ENCODE assay signal across 8 cellular contexts in genomic region chr20:58651548-58651822, GRCh38. TPM values are rescaled to one million over a fixed set of nuclear protein-coding genes. Genes with fewer than 3 reads are reported as not detected.
DNase-seq lines count a peak whose midpoint lies in the region; ATAC-seq and TF ChIP-seq lines count a peak whose summit lies in the region.

No MANE protein-coding gene starts in this region.

- no peak for DNase-seq in activated T-cell treated with anti-CD3 and anti-CD28 coated beads, Interleukin-2, amount 50 U/mL, for 72 hours
- DNase-seq in activated T-cell treated with anti-CD3 and anti-CD28 coated beads, Interleukin-2, amount 50 U/mL, for 48 hours, result no peak
- no peak for DNase-seq in activated T-helper 1 cell treated with anti-CD3 and anti-CD28 coated beads, Interleukin-12 subunit alpha, Interleukin-12 subunit beta, Interleukin-2, Interleukin-4 antibody, amounts not matched to agents 30 ng/mL and 10 ng/mL and 1 ng/mL, durations not matched to agents 14 hours and 24 hours and 36 hours (ENCODE audit: low spot score)
- DNase-seq in smooth muscle cell (lab: John Stamatoyannopoulos, UW; ENCODE audit: unreplicated experiment) (no peak), GM20000 (ENCODE audit: low spot score) (no peak), dermis blood vessel endothelial cell (no peak)

- peaks cover 36% of the 10 kb centered on the region for H3K4me1 Mint-ChIP-seq in activated T-cell treated with anti-CD3 and anti-CD28 coated beads, Interleukin-2, amount 50 U/mL, for 72 hours (ENCODE audit: low read depth)
- H3K4me1 Mint-ChIP-seq in activated T-helper 1 cell treated with anti-CD3 and anti-CD28 coated beads, Interleukin-12 subunit alpha, Interleukin-12 subunit beta, Interleukin-2, Interleukin-4 antibody, amounts not matched to agents 30 ng/mL and 10 ng/mL and 1 ng/mL, durations not matched to agents 14 hours and 24 hours and 36 hours (ENCODE audit: low read depth), result peaks cover 31% of the 10 kb centered on the region

- H3K4me3 ChIP-seq in iPS-15b (ENCODE audit: low read depth, low read length) (peak overlapping the region; percentile 90), smooth muscle cell (peak overlapping the region; percentile 76)

- H3K4me2 ChIP-seq in smooth muscle cell, result peak overlapping the region; percentile 96

- peak overlapping the region; percentile 99 for H3K27ac Mint-ChIP-seq in activated T-cell treated with anti-CD3 and anti-CD28 coated beads, Interleukin-2, amount 50 U/mL, for 72 hours
- H3K27ac Mint-ChIP-seq in activated T-helper 1 cell treated with anti-CD3 and anti-CD28 coated beads, Interleukin-12 subunit alpha, Interleukin-12 subunit beta, Interleukin-2, Interleukin-4 antibody, amounts not matched to agents 30 ng/mL and 10 ng/mL and 1 ng/mL, durations not matched to agents 14 hours and 24 hours and 36 hours, result peak overlapping the region; percentile 97

- H2AFZ ChIP-seq in smooth muscle cell (ENCODE audit: low read depth), result peak overlapping the region; percentile 26

- no peaks in the 10 kb centered on the region for H3K27me3 Mint-ChIP-seq in activated T-cell treated with anti-CD3 and anti-CD28 coated beads, Interleukin-2, amount 50 U/mL, for 72 hours (ENCODE audit: low read depth)
- H3K27me3 Mint-ChIP-seq in activated T-helper 1 cell treated with anti-CD3 and anti-CD28 coated beads, Interleukin-12 subunit alpha, Interleukin-12 subunit beta, Interleukin-2, Interleukin-4 antibody, amounts not matched to agents 30 ng/mL and 10 ng/mL and 1 ng/mL, durations not matched to agents 14 hours and 24 hours and 36 hours (ENCODE audit: insufficient read depth), result peaks cover 1% of the 10 kb centered on the region

- TF ChIP-seq CTCF in smooth muscle cell (IDR thresholded peaks at IDR 0.05; ENCODE audit: borderline replicate concordance, insufficient read depth, poor library complexity, severe bottlenecking) (no peak), GM20000 (IDR thresholded peaks at IDR 0.05; ENCODE audit: extremely low read depth, missing control alignments) (no peak)

- no peaks in the 10 kb centered on the region for H3K9me3 ChIP-seq in iPS-15b (ENCODE audit: control insufficient read depth, insufficient read depth, low read length)
- H3K9me3 ChIP-seq in smooth muscle cell (replicated peaks; ENCODE audit: low read depth), result no peaks in the 10 kb centered on the region

- H3K9ac ChIP-seq in iPS-15b (ENCODE audit: low read depth, low read length), result peak overlapping the region; percentile 84
- H3K9ac ChIP-seq in smooth muscle cell (ENCODE audit: low read depth), result peak overlapping the region; percentile 91

- H3K27me3 ChIP-seq in iPS-15b (ENCODE audit: control insufficient read depth, insufficient read depth, low read length) (no peaks in the 10 kb centered on the region), smooth muscle cell (ENCODE audit: low read depth) (no peaks in the 10 kb centered on the region)

- intact Hi-C loops in activated T-helper 1 cell treated with anti-CD3 and anti-CD28 coated beads, Interleukin-12 subunit alpha, Interleukin-12 subunit beta, Interleukin-2, Interleukin-4 antibody, amounts not matched to agents 30 ng/mL and 10 ng/mL and 1 ng/mL, durations not matched to agents 14 hours and 24 hours and 36 hours (cut with micrococcal nuclease), result loop anchor here (2.0 to 10.0 kb wide), 9 partner anchors 163 to 1291 kb away; partner anchors contain the start of genes ATP5F1E, FAM217B, PPP1R3D and RBM38

- peak overlapping the region; percentile 90 to 96 for H3K4me3 Mint-ChIP-seq in activated T-cell treated with anti-CD3 and anti-CD28 coated beads, Interleukin-2, amount 50 U/mL, for 72 hours
- peak overlapping the region; percentile 94 for H3K4me3 Mint-ChIP-seq in activated T-helper 1 cell treated with anti-CD3 and anti-CD28 coated beads, Interleukin-12 subunit alpha, Interleukin-12 subunit beta, Interleukin-2, Interleukin-4 antibody, amounts not matched to agents 30 ng/mL and 10 ng/mL and 1 ng/mL, durations not matched to agents 14 hours and 24 hours and 36 hours

- H3K4me1 ChIP-seq in iPS-15b (ENCODE audit: control insufficient read depth, insufficient read depth, low read length), result peaks cover 24% of the 10 kb centered on the region
- H3K4me1 ChIP-seq in smooth muscle cell (ENCODE audit: low read depth), result peaks cover 44% of the 10 kb centered on the region

- WGBS in smooth muscle cell (ENCODE audit: low lambda C conversion rate), result 3% methylated on average over 11 of the region's 11 CpGs

- no peaks in the 10 kb centered on the region for H3K9me3 Mint-ChIP-seq in activated T-cell treated with anti-CD3 and anti-CD28 coated beads, Interleukin-2, amount 50 U/mL, for 72 hours
- no peaks in the 10 kb centered on the region for H3K9me3 Mint-ChIP-seq in activated T-helper 1 cell treated with anti-CD3 and anti-CD28 coated beads, Interleukin-12 subunit alpha, Interleukin-12 subunit beta, Interleukin-2, Interleukin-4 antibody, amounts not matched to agents 30 ng/mL and 10 ng/mL and 1 ng/mL, durations not matched to agents 14 hours and 24 hours and 36 hours

- H3K36me3 ChIP-seq in iPS-15b (ENCODE audit: control insufficient read depth, insufficient read depth, low read length) (no peaks in the 10 kb centered on the region), smooth muscle cell (ENCODE audit: low read depth) (no peaks in the 10 kb centered on the region)

- peaks cover 13 to 19% of the 10 kb centered on the region in 2 donors for H3K36me3 Mint-ChIP-seq in activated T-cell treated with anti-CD3 and anti-CD28 coated beads, Interleukin-2, amount 50 U/mL, for 72 hours (ENCODE audit: insufficient read depth in 2 of 2)
- H3K36me3 Mint-ChIP-seq in activated T-helper 1 cell treated with anti-CD3 and anti-CD28 coated beads, Interleukin-12 subunit alpha, Interleukin-12 subunit beta, Interleukin-2, Interleukin-4 antibody, amounts not matched to agents 30 ng/mL and 10 ng/mL and 1 ng/mL, durations not matched to agents 14 hours and 24 hours and 36 hours (ENCODE audit: low read depth), result peaks cover 17% of the 10 kb centered on the region

- peaks cover 37% of the 10 kb centered on the region for H4K20me1 ChIP-seq in smooth muscle cell (ENCODE audit: low read depth)

- ATAC-seq in activated T-cell treated with anti-CD3 and anti-CD28 coated beads, Interleukin-2, amount 50 U/mL, for 72 hours (replicated peaks in 1 of 2), result no peak
- no peak for ATAC-seq in HG03432 (IDR thresholded peaks at IDR 0.05; ENCODE audit: unreplicated experiment)

- H3K27ac ChIP-seq in smooth muscle cell (ENCODE audit: low read depth), result peak overlapping the region; percentile 81

- no peaks in the 10 kb centered on the region for H3F3A ChIP-seq in smooth muscle cell (ENCODE audit: low read depth)

- H3K79me2 ChIP-seq in smooth muscle cell (ENCODE audit: low read depth), result peaks cover 53% of the 10 kb centered on the region

RNA-seq across cellular contexts. Expression of gene STX16, which starts 0.4 kb away (rescaled TPM):
- total RNA-seq in activated T-cell treated with anti-CD3 and anti-CD28 coated beads, Interleukin-2, amount 50 U/mL, for 72 hours, result 100 to 1,000 TPM; 153 to 154 TPM
- 99.9 and 102 TPM in 2 replicates for total RNA-seq in activated T-helper 1 cell treated with anti-CD3 and anti-CD28 coated beads, Interleukin-12 subunit alpha, Interleukin-12 subunit beta, Interleukin-2, Interleukin-4 antibody, amounts not matched to agents 30 ng/mL and 10 ng/mL and 1 ng/mL, durations not matched to agents 14 hours and 24 hours and 36 hours
- 31.3 and 35.8 TPM in 2 replicates for total RNA-seq in smooth muscle cell
- 22.5 and 38.0 TPM in 2 replicates for polyA plus RNA-seq in smooth muscle cell
- 36.4 and 53.5 TPM in 2 replicates for total RNA-seq in dermis blood vessel endothelial cell

RNA-seq across cellular contexts. Expression of gene NPEPL1, which starts 41.1 kb away (rescaled TPM):
- 10 to 100 TPM; 25.7 to 29.0 TPM for total RNA-seq in activated T-cell treated with anti-CD3 and anti-CD28 coated beads, Interleukin-2, amount 50 U/mL, for 72 hours
- 20.6 and 22.9 TPM in 2 replicates for total RNA-seq in activated T-helper 1 cell treated with anti-CD3 and anti-CD28 coated beads, Interleukin-12 subunit alpha, Interleukin-12 subunit beta, Interleukin-2, Interleukin-4 antibody, amounts not matched to agents 30 ng/mL and 10 ng/mL and 1 ng/mL, durations not matched to agents 14 hours and 24 hours and 36 hours
- total RNA-seq in smooth muscle cell, result 12.1 and 17.7 TPM in 2 replicates
- polyA plus RNA-seq in smooth muscle cell, result 32.9 and 46.7 TPM in 2 replicates
- total RNA-seq in dermis blood vessel endothelial cell, result 20.6 and 28.8 TPM in 2 replicates
